10 cellular contexts compared by ENCODE assay signal in the genomic region with DNA sequence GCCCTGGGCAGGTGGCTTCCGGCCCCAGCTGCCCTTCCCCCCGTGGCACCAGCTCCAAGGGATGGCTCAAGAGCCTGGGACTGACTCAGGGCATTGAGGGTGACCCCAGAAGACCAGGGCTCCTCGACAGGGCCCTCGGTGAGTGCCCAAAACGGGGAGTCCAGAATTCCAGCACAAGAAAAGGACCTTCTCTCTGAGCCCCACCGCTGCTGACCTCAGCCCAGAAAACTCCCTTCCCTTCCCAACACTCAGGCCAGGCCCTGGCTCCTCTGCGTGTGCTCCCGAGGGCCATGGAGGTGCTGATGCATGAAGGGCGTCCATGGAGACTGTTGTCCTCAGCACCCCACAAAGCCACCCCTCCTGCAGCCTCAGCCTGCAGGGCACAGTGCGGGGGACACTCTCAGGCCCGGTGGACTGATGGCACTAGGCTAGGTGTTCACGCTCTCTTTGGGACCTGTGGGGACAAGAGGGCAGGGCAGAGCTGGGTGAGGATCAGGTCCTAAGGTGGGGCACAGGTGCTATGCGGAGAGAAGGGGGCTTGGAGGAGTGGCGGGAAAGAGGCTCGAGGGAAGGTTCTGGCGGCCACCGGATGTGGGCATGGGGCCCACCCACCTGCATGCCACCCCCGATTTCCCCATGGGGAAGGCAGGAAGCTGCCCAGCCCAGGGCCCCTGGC. TPM values are rescaled to one million over a fixed set of nuclear protein-coding genes. Genes with fewer than 3 reads are reported as not detected.
DNase-seq lines count a peak whose midpoint lies in the region; TF ChIP-seq lines count a peak whose summit lies in the region.
"Had no signal": no experiment of that assay in that cellular context is flagged by ENCODE, and none has a peak within 500 bp of the region (broad histone marks: within the 10 kb centered on the region; RNA-seq: fewer than 3 reads in every experiment).

No MANE protein-coding gene starts in this region.

- no peaks in the 10 kb centered on the region for H3K9me3 ChIP-seq in iPS-15b (ENCODE audit: control insufficient read depth, insufficient read depth, low read length)
- H3K9me3 ChIP-seq: pancreas had no signal

- H3K4me3 Mint-ChIP-seq in IgD-negative memory B cell: peak overlapping the region; percentile 90 to 100 (median 96)
- H3K4me3 Mint-ChIP-seq in activated CD4-positive, alpha-beta T cell treated with anti-CD3 and anti-CD28 coated beads, Interleukin-2, amount 10 ng/mL, durations not matched to agents 24 days and 14 days: peak overlapping the region; percentile 91

- peaks cover 31 to 53% (median 42%) of the 10 kb centered on the region in 3 donors for H3K4me1 Mint-ChIP-seq in IgD-negative memory B cell
- peaks cover 59% of the 10 kb centered on the region for H3K4me1 Mint-ChIP-seq in activated CD4-positive, alpha-beta T cell treated with anti-CD3 and anti-CD28 coated beads, Interleukin-2, amount 10 ng/mL, durations not matched to agents 24 days and 14 days

- intact Hi-C loops in activated CD4-positive, alpha-beta T cell treated with anti-CD3 and anti-CD28 coated beads, Interleukin-2, amount 10 ng/mL, durations not matched to agents 24 days and 14 days (cut with micrococcal nuclease): loop anchor here (10.0 kb wide), 2 partner anchors 822 to 1452 kb away; a partner anchor contains a TSS

- H3K36me3 ChIP-seq in iPS-15b (ENCODE audit: control insufficient read depth, insufficient read depth, low read length): peaks cover 3% of the 10 kb centered on the region
- H3K36me3 ChIP-seq: pancreas had no signal

- H3K4me3 ChIP-seq in iPS-15b (ENCODE audit: low read depth, low read length): peak overlapping the region; percentile 39

- no peaks in the 10 kb centered on the region for H3K27me3 Mint-ChIP-seq in IgD-negative memory B cell
- peaks cover 4% of the 10 kb centered on the region for H3K27me3 Mint-ChIP-seq in activated CD4-positive, alpha-beta T cell treated with anti-CD3 and anti-CD28 coated beads, Interleukin-2, amount 10 ng/mL, durations not matched to agents 24 days and 14 days

- peaks cover 14% of the 10 kb centered on the region for H3K36me3 Mint-ChIP-seq in IgD-negative memory B cell
- H3K36me3 Mint-ChIP-seq in activated CD4-positive, alpha-beta T cell treated with anti-CD3 and anti-CD28 coated beads, Interleukin-2, amount 10 ng/mL, durations not matched to agents 24 days and 14 days (ENCODE audit: low read depth): peaks cover 49% of the 10 kb centered on the region

- peaks cover 34% of the 10 kb centered on the region for H3K4me1 ChIP-seq in iPS-15b (ENCODE audit: control insufficient read depth, insufficient read depth, low read length)
- H3K4me1 ChIP-seq: pancreas had no signal

- CTCF ChIA-PET in HEK293T (lab: Yijun Ruan, JAX): no interaction called here

- peak overlapping the region; percentile 24 for H3K9ac ChIP-seq in iPS-15b (ENCODE audit: low read depth, low read length)

- peak; percentile 88 for DNase-seq in activated CD4-positive, alpha-beta T cell treated with anti-CD3 and anti-CD28 coated beads, Interleukin-2, amount 10 ng/mL, durations not matched to agents 24 days and 14 days
- peak; percentile 73 for DNase-seq in stimulated activated CD8-positive, alpha-beta memory T cell treated with anti-CD3 and anti-CD28 coated beads, Interleukin-4, amount 100 ng/mL, for 24 hours (ENCODE audit: low read depth)
- DNase-seq in SHP77 (lab: John Stamatoyannopoulos, UW): no peak
- no peak for DNase-seq in HEK293T (ENCODE audit: extremely low spot score)
- DNase-seq in pons (ENCODE audit: low spot score): no peak
- no peak for DNase-seq in CD1c-positive myeloid dendritic cell (ENCODE audit: extremely low spot score)

- peak overlapping the region; percentile 95 to 99 (median 99) for H3K27ac Mint-ChIP-seq in IgD-negative memory B cell
- peak overlapping the region; percentile 100 for H3K27ac Mint-ChIP-seq in activated CD4-positive, alpha-beta T cell treated with anti-CD3 and anti-CD28 coated beads, Interleukin-2, amount 10 ng/mL, durations not matched to agents 24 days and 14 days

- H3K27me3 ChIP-seq in iPS-15b (ENCODE audit: control insufficient read depth, insufficient read depth, low read length): no peaks in the 10 kb centered on the region
- H3K27me3 ChIP-seq: pancreas had no signal

- H3K9me3 Mint-ChIP-seq in IgD-negative memory B cell: peaks cover 0 to 1% (median 0%) of the 10 kb centered on the region in 3 donors
- peaks cover 4% of the 10 kb centered on the region for H3K9me3 Mint-ChIP-seq in activated CD4-positive, alpha-beta T cell treated with anti-CD3 and anti-CD28 coated beads, Interleukin-2, amount 10 ng/mL, durations not matched to agents 24 days and 14 days

- POLR2A ChIA-PET in HEK293T (lab: Yijun Ruan, JAX): interaction anchor here (3.3 kb wide), 1 partner anchor 19 kb away, joined by 14 read pairs; a partner anchor contains a TSS

TF ChIP-seq in HEK293T, 16 proteins besides CTCF, POLR2A, EP300 and RAD21:
- TF ChIP-seq NFRKB (IDR thresholded peaks at IDR 0.05) (no peak), FOXM1 (IDR thresholded peaks at IDR 0.05; ENCODE audit: borderline replicate concordance) (no peak), LEF1 (IDR thresholded peaks at IDR 0.05; ENCODE audit: borderline replicate concordance) (no peak), L3MBTL2 (conservative IDR thresholded peaks at IDR 0.05) (no peak), ARNT (IDR thresholded peaks at IDR 0.05) (no peak), FOXA1 (IDR thresholded peaks at IDR 0.05) (no peak), TARDBP (IDR thresholded peaks at IDR 0.05) (no peak), SUZ12 (IDR thresholded peaks at IDR 0.05) (no peak), SP1 (IDR thresholded peaks at IDR 0.05) (no peak), HDGF (IDR thresholded peaks at IDR 0.05; ENCODE audit: borderline replicate concordance) (no peak), ZNF384 (IDR thresholded peaks at IDR 0.05) (no peak), ELF4 (IDR thresholded peaks at IDR 0.05) (no peak)

RNA-seq across cellular contexts. Expression of a gene that starts 4.3 kb away (rescaled TPM):
- 1.3 TPM for polyA plus RNA-seq in IgD-negative memory B cell
- total RNA-seq in activated CD4-positive, alpha-beta T cell treated with anti-CD3 and anti-CD28 coated beads, Interleukin-2, amount 10 ng/mL, durations not matched to agents 24 days and 14 days: 22.6 and 23.6 TPM in 2 replicates

RNA-seq across cellular contexts. Expression of a gene that starts 19.1 kb away (rescaled TPM):
- 94.2 TPM for polyA plus RNA-seq in IgD-negative memory B cell
- total RNA-seq in activated CD4-positive, alpha-beta T cell treated with anti-CD3 and anti-CD28 coated beads, Interleukin-2, amount 10 ng/mL, durations not matched to agents 24 days and 14 days: 139 and 143 TPM in 2 replicates

RNA-seq across cellular contexts. Expression of a gene that starts 52.1 kb away (rescaled TPM):
- polyA plus RNA-seq in IgD-negative memory B cell: not detected
- total RNA-seq in activated CD4-positive, alpha-beta T cell treated with anti-CD3 and anti-CD28 coated beads, Interleukin-2, amount 10 ng/mL, durations not matched to agents 24 days and 14 days: not detected in 2 replicates
- total RNA-seq: epithelial cell of proximal tubule had no signal

Comparison
In these comparisons a context has a peak if more than half of its experiments do, and no peak if none do; other contexts are left out.
1. DNase-seq: peak in activated CD4-positive, alpha-beta T cell treated with anti-CD3 and anti-CD28 coated beads, Interleukin-2, amount 10 ng/mL, durations not matched to agents 24 days and 14 days (single experiment) and stimulated activated CD8-positive, alpha-beta memory T cell treated with anti-CD3 and anti-CD28 coated beads, Interleukin-4, amount 100 ng/mL, for 24 hours (single experiment); none in SHP77 (0 of 2), HEK293T (single experiment), pons (single experiment) and CD1c-positive myeloid dendritic cell (single experiment).